14 cellular contexts compared by ENCODE assay signal in the genomic region with DNA sequence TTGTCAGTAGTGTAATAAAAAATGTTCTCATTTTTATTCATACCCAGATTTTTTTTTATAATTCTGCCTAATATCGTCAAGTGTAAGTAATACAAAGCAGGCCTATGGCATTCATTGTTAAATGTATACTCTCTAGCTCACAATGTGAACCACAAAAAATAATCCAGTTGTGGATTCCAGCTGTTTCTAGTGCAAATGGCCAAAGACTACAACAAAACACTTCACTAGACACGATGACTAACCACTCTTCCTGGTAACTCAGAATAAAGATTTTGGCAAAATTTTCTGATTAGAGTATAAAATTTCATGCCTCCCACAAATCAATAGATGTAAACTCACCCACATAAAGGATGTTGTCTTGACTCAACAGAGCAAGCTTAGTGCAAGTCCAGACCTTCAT.
DNase-seq lines count a peak whose midpoint lies in the region; ATAC-seq and TF ChIP-seq lines count a peak whose summit lies in the region.
"Had no signal": no experiment of that assay in that cellular context is flagged by ENCODE, and none has a peak within 500 bp of the region (broad histone marks: within the 10 kb centered on the region; RNA-seq: fewer than 3 reads in every experiment).

No MANE protein-coding gene starts in this region.

- intact Hi-C loops in adrenal gland (cut with DNase I), result no loop called here
- intact Hi-C loops in ascending aorta (cut with DNase I), result no loop called here

- no peaks in the 10 kb centered on the region for H3K9me2 ChIP-seq in GM23338 (ENCODE audit: insufficient read depth)

- no peak overlapping the region for H2AFZ ChIP-seq in GM23338

- no peak for TF ChIP-seq CTCF in GM23338 (conservative IDR thresholded peaks at IDR 0.05; ENCODE audit: low read depth in 2 of 2)
- no peak for TF ChIP-seq CTCF in astrocyte of the cerebellum (IDR thresholded peaks at IDR 0.05; ENCODE audit: low read depth, low read length, missing control alignments)
- no peak for TF ChIP-seq CTCF in fibroblast of mammary gland (conservative IDR thresholded peaks at IDR 0.05; ENCODE audit: control insufficient read depth, insufficient read depth, low read depth, low read length)
- no peak for TF ChIP-seq CTCF in adrenal gland (IDR thresholded peaks at IDR 0.05)
- no peak for TF ChIP-seq CTCF in ascending aorta (IDR thresholded peaks at IDR 0.05)

- peaks cover 11% of the 10 kb centered on the region; the same call in 1 of the 3 replicates for H3K9me3 Mint-ChIP-seq in GM23338

- DNase-seq in GM23338 (ENCODE audit: low spot score) (no peak), astrocyte of the cerebellum (ENCODE audit: low read depth) (peak; percentile 67), fibroblast of mammary gland (ENCODE audit: low read depth) (peak; percentile 4), adrenal gland (no peak), ascending aorta (ENCODE audit: low spot score in 2 of 2) (no peak)
- no peak for DNase-seq in stimulated activated CD4-positive, alpha-beta T cell treated with anti-CD3 and anti-CD28 coated beads, Interleukin-2, amount 100 ng/mL, for 48 hours
- DNase-seq: 8988T; Calu3; CD8-positive, alpha-beta T cell; DMS79 treated with DMSO at 0.1 percent for 48 hours; GF-D8 had no signal

- H3K4me2 ChIP-seq in GM23338, result no peak overlapping the region
- H3K4me2 ChIP-seq: BLaER1 had no signal

- no peaks in the 10 kb centered on the region for H3K79me2 ChIP-seq in GM23338 (replicated peaks; ENCODE audit: insufficient read depth)

- peaks cover 18% of the 10 kb centered on the region for H3K4me1 Mint-ChIP-seq in GM23338

- no peaks in the 10 kb centered on the region for H4K20me1 ChIP-seq in GM23338 (replicated peaks; ENCODE audit: insufficient read depth)
- H4K20me1 ChIP-seq: BLaER1 had no signal

- no peak for TF ChIP-seq POLR2A in adrenal gland (IDR thresholded peaks at IDR 0.05)

- no peaks in the 10 kb centered on the region for H3K36me3 ChIP-seq in GM23338 (ENCODE audit: insufficient read depth)
- no peaks in the 10 kb centered on the region for H3K36me3 ChIP-seq in adrenal gland (replicated peaks in 1 of 2)
- H3K36me3 ChIP-seq in ascending aorta, result no peaks in the 10 kb centered on the region
- H3K36me3 ChIP-seq: BLaER1, HAP-1 had no signal

- H3K27ac Mint-ChIP-seq in GM23338, result 0 out of 2 replicates have a peak overlapping the region, but pooled peaks have one; percentile 40
- H3K27ac Mint-ChIP-seq: CD8-positive, alpha-beta T cell had no signal

- H3K4me3 Mint-ChIP-seq in GM23338, result no peak overlapping the region
- H3K4me3 Mint-ChIP-seq: CD8-positive, alpha-beta T cell had no signal

- peaks cover 9% of the 10 kb centered on the region for H3K4me1 ChIP-seq in GM23338 (ENCODE audit: insufficient read depth)
- H3K4me1 ChIP-seq in adrenal gland (replicated peaks in 1 of 2), result peaks cover 0 to 5% of the 10 kb centered on the region in 2 donors
- no peaks in the 10 kb centered on the region for H3K4me1 ChIP-seq in ascending aorta
- H3K4me1 ChIP-seq: BLaER1, HAP-1 had no signal

- no peak overlapping the region for H3K4me3 ChIP-seq in GM23338
- H3K4me3 ChIP-seq in astrocyte of the cerebellum (ENCODE audit: low read depth, low read length), result no peak overlapping the region
- H3K4me3 ChIP-seq in fibroblast of mammary gland (ENCODE audit: control insufficient read depth, low read depth, low read length), result no peak overlapping the region
- no peak overlapping the region for H3K4me3 ChIP-seq in adrenal gland
- H3K4me3 ChIP-seq in ascending aorta, result no peak overlapping the region
- H3K4me3 ChIP-seq: BLaER1, HAP-1 had no signal

- H3K36me3 Mint-ChIP-seq in GM23338 (ENCODE audit: low read depth), result peaks cover 6% of the 10 kb centered on the region; the same call in 2 of the 3 replicates
- H3K36me3 Mint-ChIP-seq: CD8-positive, alpha-beta T cell had no signal

- WGBS in adrenal gland, 4 donors, result 83 to 93% (median 87%) methylated on average over 2 of the region's 2 CpGs

- no peak for ATAC-seq in GM23338
- no peak for ATAC-seq in activated CD4-positive, CD25-positive, alpha-beta regulatory T cell treated with anti-CD3 and anti-CD28 coated beads, Interleukin-2, amount 50 U/mL, for 24 hours
- ATAC-seq: CD8-positive, alpha-beta T cell had no signal

- H3F3A ChIP-seq in GM23338 (replicated peaks; ENCODE audit: low read depth), result no peaks in the 10 kb centered on the region

- in situ Hi-C loops in astrocyte of the cerebellum (cut with HindIII; ENCODE audit: low sequenced_read_pairs), result no loop called here

- H3K9me3 ChIP-seq in adrenal gland (replicated peaks in 1 of 3) (no peaks in the 10 kb centered on the region), ascending aorta (peaks cover 0 to 3% of the 10 kb centered on the region in 2 donors)
- H3K9me3 ChIP-seq: HAP-1 had no signal

- H3K27ac ChIP-seq in GM23338 (ENCODE audit: low read depth) (no peak overlapping the region), adrenal gland (no peak overlapping the region), ascending aorta (no peak overlapping the region)
- H3K27ac ChIP-seq: BLaER1 had no signal

- H3K27me3 Mint-ChIP-seq in GM23338 (ENCODE audit: insufficient read depth, low read depth, poor library complexity), result no peaks in the 10 kb centered on the region

- no peaks in the 10 kb centered on the region for H3K27me3 ChIP-seq in GM23338 (ENCODE audit: insufficient read depth)
- no peaks in the 10 kb centered on the region for H3K27me3 ChIP-seq in adrenal gland
- H3K27me3 ChIP-seq in ascending aorta, result no peaks in the 10 kb centered on the region
- H3K27me3 ChIP-seq: BLaER1 had no signal

TF ChIP-seq in GM23338, 12 proteins besides CTCF, POLR2A, EP300 and RAD21:
- no peak for TF ChIP-seq JUNB (IDR thresholded peaks at IDR 0.05; ENCODE audit: unreplicated experiment)

Comparison
In these comparisons a context has a peak if more than half of its experiments do, and no peak if none do; other contexts are left out.
1. DNase-seq: peak in astrocyte of the cerebellum (single experiment) and fibroblast of mammary gland (single experiment); none in GM23338 (single experiment), stimulated activated CD4-positive, alpha-beta T cell treated with anti-CD3 and anti-CD28 coated beads, Interleukin-2, amount 100 ng/mL, for 48 hours (0 of 2), adrenal gland (0 of 7) and ascending aorta (0 of 2).